17 cellular contexts compared by ENCODE assay signal in genomic region chr5:158711927-158712529, GRCh38.
"Had no signal": no experiment of that assay in that cellular context is flagged by ENCODE, and none has a peak within 500 bp of the region (broad histone marks: within the 10 kb centered on the region; RNA-seq: fewer than 3 reads in every experiment).

No MANE protein-coding gene starts in this region.

- H3K9me3 ChIP-seq: lower lobe of right lung, mucosa of descending colon had no signal

- H3K27ac Mint-ChIP-seq: mesothelial cell of epicardium had no signal

- H3K4me3 ChIP-seq: coronary artery, esophagus muscularis mucosa, gastroesophageal sphincter, heart right ventricle, left lung, lower lobe of right lung, mucosa of descending colon had no signal

- H3K27ac ChIP-seq: coronary artery, dorsolateral prefrontal cortex, esophagus muscularis mucosa, foreskin keratinocyte, gastroesophageal sphincter, heart right ventricle, left lung, lower lobe of right lung had no signal

- DNase-seq: dermis blood vessel endothelial cell; effector CD4-positive, alpha-beta T cell; effector memory CD4-positive, alpha-beta T cell; foreskin keratinocyte; heart right ventricle; hippocampal formation; left cardiac atrium; left ventricle myocardium superior; lower lobe of right lung; mesenchymal stem cell; mucosa of descending colon had no signal

- H3K4me1 ChIP-seq: esophagus muscularis mucosa, foreskin keratinocyte, gastroesophageal sphincter, heart right ventricle, left lung, lower lobe of right lung had no signal

- H3K4me3 Mint-ChIP-seq: mesothelial cell of epicardium had no signal

- H3K27me3 ChIP-seq: esophagus muscularis mucosa, foreskin keratinocyte, gastroesophageal sphincter, heart right ventricle, left lung had no signal

- H3K4me1 Mint-ChIP-seq: mesothelial cell of epicardium had no signal
